15 cellular contexts compared by ENCODE assay signal in the genomic region with DNA sequence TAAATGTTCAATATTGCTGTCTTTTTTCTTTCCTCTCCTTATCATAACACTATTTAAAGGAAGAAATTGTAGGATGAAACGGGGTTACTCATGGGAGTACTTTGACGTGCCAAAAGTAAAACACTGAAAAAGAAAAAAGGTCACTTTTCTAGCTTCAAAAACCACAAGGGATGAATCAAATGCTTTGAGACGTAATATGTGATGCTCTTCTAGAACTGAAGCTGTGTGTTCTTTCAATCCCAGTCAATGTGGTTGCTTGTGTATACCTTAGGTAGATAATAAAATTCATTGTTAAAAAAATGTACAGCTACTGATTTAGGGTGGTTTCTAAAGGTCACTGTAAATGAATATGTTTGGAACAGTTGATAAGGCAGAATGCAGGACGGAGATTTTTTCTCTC.
DNase-seq lines count a peak whose midpoint lies in the region; ATAC-seq and TF ChIP-seq lines count a peak whose summit lies in the region.
"Had no signal": no experiment of that assay in that cellular context is flagged by ENCODE, and none has a peak within 500 bp of the region (broad histone marks: within the 10 kb centered on the region; RNA-seq: fewer than 3 reads in every experiment).

No MANE protein-coding gene starts in this region.

- no peak for TF ChIP-seq CTCF in AG09309 (IDR thresholded peaks at IDR 0.05; ENCODE audit: control insufficient read depth, insufficient read depth, low read depth, low read length, missing control alignments)
- no peak for TF ChIP-seq CTCF in choroid plexus epithelial cell (conservative IDR thresholded peaks at IDR 0.05; ENCODE audit: low read depth, low read length)
- no peak for TF ChIP-seq CTCF in heart left ventricle (IDR thresholded peaks at IDR 0.05)

- ATAC-seq in heart left ventricle: no peak
- ATAC-seq: HepG2 had no signal

- in situ Hi-C loops in ACHN (cut with HindIII; ENCODE audit: low pct_ligation_motif_present, low pct_unique_long_range_greater_than_20kb, low sequenced_read_pairs): no loop called here

- no peak overlapping the region for H3K4me3 ChIP-seq in AG09309 (ENCODE audit: control insufficient read depth, low read depth, low read length)
- H3K4me3 ChIP-seq in choroid plexus epithelial cell (ENCODE audit: low read depth, low read length): no peak overlapping the region
- no peak overlapping the region for H3K4me3 ChIP-seq in heart left ventricle
- H3K4me3 ChIP-seq: GM23248 had no signal

- no peaks in the 10 kb centered on the region for H3K9me3 ChIP-seq in heart left ventricle

- TF ChIP-seq POLR2A in heart left ventricle (IDR thresholded peaks at IDR 0.05): no peak

- intact Hi-C loops in heart left ventricle (cut with DNase I): no loop called here

- no peaks in the 10 kb centered on the region for H3K27me3 ChIP-seq in heart left ventricle

- DNase-seq in AG09309 (ENCODE audit: low read depth) (peak; percentile 24), H4 (ENCODE audit: low spot score) (peak; percentile 24), amniotic epithelial cell (ENCODE audit: low read depth) (peak; percentile 33), choroid plexus epithelial cell (ENCODE audit: low read depth) (peak; percentile 73), heart left ventricle (no peak), SIG-M5 treated with dmso at 0.1 percent for 504 hours (lab: John Stamatoyannopoulos, UW; ENCODE audit: unreplicated experiment) (no peak), ACHN (no peak)
- DNase-seq in activated CD4-positive, alpha-beta T cell treated with anti-CD3 and anti-CD28 coated beads for 4 hours: no peak
- DNase-seq: C1 segment of cervical spinal cord; CD4-positive, alpha-beta T cell; DND-41; GM23248; H7 had no signal

- WGBS in heart left ventricle, 4 donors: 60 to 70% (median 63%) methylated on average over 4 of the region's 4 CpGs

- H3K27ac ChIP-seq in heart left ventricle: no peak overlapping the region
- H3K27ac ChIP-seq: 22Rv1, GM23248 had no signal

- no peaks in the 10 kb centered on the region for H3K4me1 ChIP-seq in heart left ventricle

- H3K36me3 ChIP-seq in heart left ventricle: no peaks in the 10 kb centered on the region

Comparison
In these comparisons a context has a peak if more than half of its experiments do, and no peak if none do; other contexts are left out.
1. DNase-seq: peak in AG09309 (single experiment), H4 (single experiment), amniotic epithelial cell (single experiment) and choroid plexus epithelial cell (single experiment); none in heart left ventricle (0 of 5), SIG-M5 treated with dmso at 0.1 percent for 504 hours (single experiment), activated CD4-positive, alpha-beta T cell treated with anti-CD3 and anti-CD28 coated beads for 4 hours (0 of 2) and ACHN (single experiment).